ENCODE assay signal across 23 cellular contexts in the genomic region with DNA sequence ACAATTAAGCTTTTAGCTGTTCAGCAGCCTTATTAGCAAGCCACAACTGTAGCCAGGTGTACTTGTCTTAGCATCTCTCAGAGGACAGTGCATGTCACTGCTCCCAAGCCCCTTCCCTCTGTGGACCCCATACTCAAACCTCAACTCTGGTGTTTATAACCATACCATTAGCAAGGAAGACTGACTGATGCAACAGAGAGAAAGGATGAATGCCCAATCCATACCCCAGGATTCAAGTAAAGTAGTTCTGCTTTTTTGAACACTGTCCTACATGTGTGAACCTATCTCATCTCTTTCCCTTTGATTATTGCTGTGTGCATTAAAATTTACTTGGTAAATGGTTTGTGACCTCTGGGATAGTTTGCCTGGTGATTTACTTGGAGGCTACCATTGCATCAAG. TPM values are rescaled to one million over a fixed set of nuclear protein-coding genes. Genes with fewer than 3 reads are reported as not detected.
DNase-seq lines count a peak whose midpoint lies in the region; ATAC-seq, FAIRE-seq and TF ChIP-seq lines count a peak whose summit lies in the region.
"Had no signal": no experiment of that assay in that cellular context is flagged by ENCODE, and none has a peak within 500 bp of the region (broad histone marks: within the 10 kb centered on the region; RNA-seq: fewer than 3 reads in every experiment).

No MANE protein-coding gene starts in this region.

- no peak for ATAC-seq in activated naive CD8-positive, alpha-beta T cell treated with anti-CD3 and anti-CD28 coated beads, Interleukin-2, amount 10 ng/mL, durations not matched to agents 7 days and 5 days (ENCODE audit: low read depth)
- ATAC-seq in K562 = no peak
- no peak for ATAC-seq in SK-N-SH treated with all-trans-retinoic acid at 6 μM for 48 hours
- no peak for ATAC-seq in lower lobe of right lung
- ATAC-seq: A549, GM23338, HepG2, T-cell had no signal

- TF ChIP-seq RAD21 in K562 (CRISPR knock-in tag; conservative IDR thresholded peaks at IDR 0.05 in 1 of 2, IDR thresholded peaks at IDR 0.05 in 1 of 2) = no peak

- no peak for DNase-seq in activated naive CD8-positive, alpha-beta T cell treated with anti-CD3 and anti-CD28 coated beads, Interleukin-2, amount 10 ng/mL, durations not matched to agents 7 days and 5 days
- no peak for DNase-seq in activated naive CD8-positive, alpha-beta T cell treated with anti-CD3 and anti-CD28 coated beads for 36 hours
- peak; percentile 50 for DNase-seq in KBM-7
- DNase-seq in K562 (ENCODE audit: extremely low read depth in 1 of 4, low spot score in 3 of 4) = no peak
- no peak for DNase-seq in lower lobe of right lung
- no peak for DNase-seq in activated CD4-positive, alpha-beta T cell treated with anti-CD3 and anti-CD28 coated beads, Interleukin-2, amount 10 ng/mL, durations not matched to agents 24 days and 14 days
- DNase-seq: DMS153; H9; NCI-H1092 treated with DMSO at 0.1 percent for 48 hours; NCI-H1436; NCI-H187; NCI-H2081 treated with DMSO at 0.1 percent for 48 hours; NCI-H446; NCI-H82; NK-92 treated with Interleukin-12 subunit alpha and Interleukin-12 subunit beta, amount 100 ng/mL, for 24 hours; Right ventricle myocardium superior; T-cell had no signal

- H3K27me3 ChIP-seq in K562 (ENCODE audit: control insufficient read depth in 2 of 2, insufficient read depth in 2 of 2, low read length in 2 of 2) = no peaks in the 10 kb centered on the region
- no peaks in the 10 kb centered on the region for H3K27me3 ChIP-seq in lower lobe of right lung (ENCODE audit: low read depth)
- H3K27me3 ChIP-seq: SJSA1 had no signal

- no peak overlapping the region for H3K4me3 Mint-ChIP-seq in activated naive CD8-positive, alpha-beta T cell treated with anti-CD3 and anti-CD28 coated beads, Interleukin-2, amount 10 ng/mL, durations not matched to agents 7 days and 5 days
- no peak overlapping the region for H3K4me3 Mint-ChIP-seq in activated naive CD8-positive, alpha-beta T cell treated with anti-CD3 and anti-CD28 coated beads for 36 hours
- no peak overlapping the region for H3K4me3 Mint-ChIP-seq in activated CD4-positive, alpha-beta T cell treated with anti-CD3 and anti-CD28 coated beads, Interleukin-2, amount 10 ng/mL, durations not matched to agents 24 days and 14 days
- H3K4me3 Mint-ChIP-seq: GM23338, H9, T-cell had no signal

- no peaks in the 10 kb centered on the region for H3K27me3 Mint-ChIP-seq in activated naive CD8-positive, alpha-beta T cell treated with anti-CD3 and anti-CD28 coated beads, Interleukin-2, amount 10 ng/mL, durations not matched to agents 7 days and 5 days
- H3K27me3 Mint-ChIP-seq in activated naive CD8-positive, alpha-beta T cell treated with anti-CD3 and anti-CD28 coated beads for 36 hours = no peaks in the 10 kb centered on the region
- H3K27me3 Mint-ChIP-seq in activated CD4-positive, alpha-beta T cell treated with anti-CD3 and anti-CD28 coated beads, Interleukin-2, amount 10 ng/mL, durations not matched to agents 24 days and 14 days = no peaks in the 10 kb centered on the region
- H3K27me3 Mint-ChIP-seq: T-cell had no signal

- no peaks in the 10 kb centered on the region for H3K9me3 ChIP-seq in K562 (replicated peaks; ENCODE audit: control insufficient read depth, insufficient read depth, low read depth, low read length)
- no peaks in the 10 kb centered on the region for H3K9me3 ChIP-seq in lower lobe of right lung
- H3K9me3 ChIP-seq: A549, SJSA1 had no signal

- peaks cover 5% of the 10 kb centered on the region for H3K36me3 Mint-ChIP-seq in activated naive CD8-positive, alpha-beta T cell treated with anti-CD3 and anti-CD28 coated beads, Interleukin-2, amount 10 ng/mL, durations not matched to agents 7 days and 5 days
- H3K36me3 Mint-ChIP-seq in activated naive CD8-positive, alpha-beta T cell treated with anti-CD3 and anti-CD28 coated beads for 36 hours = peaks cover 2% of the 10 kb centered on the region
- H3K36me3 Mint-ChIP-seq in activated CD4-positive, alpha-beta T cell treated with anti-CD3 and anti-CD28 coated beads, Interleukin-2, amount 10 ng/mL, durations not matched to agents 24 days and 14 days (ENCODE audit: low read depth) = peaks cover 2% of the 10 kb centered on the region
- H3K36me3 Mint-ChIP-seq: T-cell had no signal

- H3K4me1 ChIP-seq in K562 (replicated peaks in 1 of 2; ENCODE audit: control insufficient read depth in 2 of 2, insufficient read depth in 2 of 2, low read length in 2 of 2) (peaks cover 5 to 12% of the 10 kb centered on the region in 2 experiments; a peak in 3 of 5 replicates), lower lobe of right lung (no peaks in the 10 kb centered on the region)
- H3K4me1 ChIP-seq: A549, SJSA1 had no signal

- peak overlapping the region; percentile 30 for H3K27ac Mint-ChIP-seq in activated naive CD8-positive, alpha-beta T cell treated with anti-CD3 and anti-CD28 coated beads, Interleukin-2, amount 10 ng/mL, durations not matched to agents 7 days and 5 days
- H3K27ac Mint-ChIP-seq in activated naive CD8-positive, alpha-beta T cell treated with anti-CD3 and anti-CD28 coated beads for 36 hours = no peak overlapping the region
- H3K27ac Mint-ChIP-seq in activated CD4-positive, alpha-beta T cell treated with anti-CD3 and anti-CD28 coated beads, Interleukin-2, amount 10 ng/mL, durations not matched to agents 24 days and 14 days = no peak overlapping the region
- H3K27ac Mint-ChIP-seq: GM23338, H9 had no signal

- H3K4me3 ChIP-seq in K562 (no peak overlapping the region), lower lobe of right lung (no peak overlapping the region)
- H3K4me3 ChIP-seq: A549, GM23338, SJSA1 had no signal

- H2AFZ ChIP-seq in K562 (ENCODE audit: low read depth, low read length) = no peak overlapping the region
- H2AFZ ChIP-seq: GM23338 had no signal

- peaks cover 9% of the 10 kb centered on the region for H3K4me1 Mint-ChIP-seq in activated naive CD8-positive, alpha-beta T cell treated with anti-CD3 and anti-CD28 coated beads, Interleukin-2, amount 10 ng/mL, durations not matched to agents 7 days and 5 days
- H3K4me1 Mint-ChIP-seq in activated naive CD8-positive, alpha-beta T cell treated with anti-CD3 and anti-CD28 coated beads for 36 hours = peaks cover 21% of the 10 kb centered on the region
- peaks cover 10% of the 10 kb centered on the region for H3K4me1 Mint-ChIP-seq in activated CD4-positive, alpha-beta T cell treated with anti-CD3 and anti-CD28 coated beads, Interleukin-2, amount 10 ng/mL, durations not matched to agents 24 days and 14 days
- H3K4me1 Mint-ChIP-seq: GM23338, H9 had no signal

- no peaks in the 10 kb centered on the region for H4K20me1 ChIP-seq in K562 (replicated peaks; ENCODE audit: control insufficient read depth, insufficient read depth, low read length)

- no peak overlapping the region for H3K9ac ChIP-seq in K562 (ENCODE audit: insufficient read depth in 1 of 2, low read depth in 2 of 2, low read length in 2 of 2)

- no peak overlapping the region for H3K4me2 ChIP-seq in K562 (ENCODE audit: insufficient read depth, low read length)
- H3K4me2 ChIP-seq: A549, GM23338 had no signal

- TF ChIP-seq CTCF in K562 (IDR thresholded peaks at IDR 0.05 in 2 of 3, conservative IDR thresholded peaks at IDR 0.05 in 1 of 3; ENCODE audit: insufficient read depth in 2 of 3, low read depth in 1 of 3, low read length in 3 of 3) (no peak), lower lobe of right lung (IDR thresholded peaks at IDR 0.05) (no peak)

- intact Hi-C loops in K562 (cut with micrococcal nuclease) = no loop called here
- intact Hi-C loops in lower lobe of right lung (cut with DNase I) = no loop called here
- intact Hi-C loops in activated CD4-positive, alpha-beta T cell treated with anti-CD3 and anti-CD28 coated beads, Interleukin-2, amount 10 ng/mL, durations not matched to agents 24 days and 14 days (cut with micrococcal nuclease) = no loop called here

- in situ Hi-C loops in KBM-7 (cut with MboI; ENCODE audit: low pct_unique_long_range_greater_than_20kb, low sequenced_read_pairs) (loop anchor here (10.0 kb wide), 1 partner anchor 68 kb away; no protein-coding TSS in a partner anchor), K562 (cut with MboI) (no loop called here)

- TF ChIP-seq POLR2A in K562 (conservative IDR thresholded peaks at IDR 0.05) = no peak

- no peak for FAIRE-seq in K562 (lab: Jason Lieb, UNC)
- FAIRE-seq: A549, HepG2 had no signal

- H3K36me3 ChIP-seq in K562 (ENCODE audit: control insufficient read depth, insufficient read depth, low read length) (no peaks in the 10 kb centered on the region), lower lobe of right lung (no peaks in the 10 kb centered on the region)
- H3K36me3 ChIP-seq: SJSA1 had no signal

- no peak overlapping the region for H3K27ac ChIP-seq in K562 (ENCODE audit: extremely low read depth, low read depth, low read length)
- no peak overlapping the region for H3K27ac ChIP-seq in lower lobe of right lung
- H3K27ac ChIP-seq: A549, SJSA1 had no signal

- CTCF ChIA-PET in K562 (lab: Yijun Ruan, JAX; ENCODE audit: low intra/inter-chr PET ratio) = no interaction called here

- BruUV-seq in K562 (replicated peaks; lab: Mats Ljungman, UMichigan) = no TSS peak

- H3K79me2 ChIP-seq in K562 (ENCODE audit: control insufficient read depth, insufficient read depth, low read length) = no peaks in the 10 kb centered on the region

- H3K9me3 Mint-ChIP-seq in activated naive CD8-positive, alpha-beta T cell treated with anti-CD3 and anti-CD28 coated beads, Interleukin-2, amount 10 ng/mL, durations not matched to agents 7 days and 5 days = peaks cover 4% of the 10 kb centered on the region
- H3K9me3 Mint-ChIP-seq in activated naive CD8-positive, alpha-beta T cell treated with anti-CD3 and anti-CD28 coated beads for 36 hours = peaks cover 2% of the 10 kb centered on the region
- H3K9me3 Mint-ChIP-seq in activated CD4-positive, alpha-beta T cell treated with anti-CD3 and anti-CD28 coated beads, Interleukin-2, amount 10 ng/mL, durations not matched to agents 24 days and 14 days = no peaks in the 10 kb centered on the region
- H3K9me3 Mint-ChIP-seq: GM23338, T-cell had no signal

- H3K9me1 ChIP-seq in K562 (ENCODE audit: control insufficient read depth, insufficient read depth, low read length) = no peaks in the 10 kb centered on the region

- POLR2A ChIA-PET in activated naive CD8-positive, alpha-beta T cell treated with anti-CD3 and anti-CD28 coated beads, Interleukin-2, amount 10 ng/mL, durations not matched to agents 7 days and 5 days (lab: Charles Lee) = no interaction called here
- POLR2A ChIA-PET in K562 (lab: Yijun Ruan, JAX) = no interaction called here

- TF ChIP-seq EP300 in K562 (IDR thresholded peaks at IDR 0.05; ENCODE audit: low read length) = no peak

RNA-seq across cellular contexts. Expression of a gene that starts 22.8 kb away (rescaled TPM):
- total RNA-seq in activated naive CD8-positive, alpha-beta T cell treated with anti-CD3 and anti-CD28 coated beads, Interleukin-2, amount 10 ng/mL, durations not matched to agents 7 days and 5 days = 1 to 10 TPM; 4.3 to 5.3 TPM
- total RNA-seq in activated naive CD8-positive, alpha-beta T cell treated with anti-CD3 and anti-CD28 coated beads for 36 hours = under 1 TPM; 0.50 to 0.76 TPM
- total RNA-seq in K562 (2011; cell fraction: chromatin; rRNA removed; ENCODE audit: low replicate concordance) = 0.35 and 1.2 TPM in 2 replicates
- 0.13 and 0.33 TPM in 2 replicates for total RNA-seq in K562 (2011; cell fraction: nucleolus; rRNA removed)
- 0.92 and 1.1 TPM in 2 replicates for total RNA-seq in K562 (2011; cell fraction: nucleoplasm; rRNA removed)
- total RNA-seq in K562 (2014; rRNA removed) (0.32 and 0.41 TPM in 2 replicates), K562 (2014; rRNA removed; fragmentation: Illumina TruSeq; extraction: Trizol) (0.87 and 1.3 TPM in 2 replicates), K562 (2015; rRNA removed; fragmentation: Illumina TruSeq; extraction: Trizol) (1.2 and 1.3 TPM in 2 replicates), K562 (2021) (0.87 and 0.91 TPM in 2 replicates), lower lobe of right lung (420 TPM)
- polyA plus RNA-seq in K562 (2011; rRNA removed) (0.73 and 0.74 TPM in 2 replicates), K562 (2014; fragmentation: Illumina TruSeq; extraction: Trizol) (0.48 and 0.89 TPM in 2 replicates), K562 (2014; fragmentation: Nextera tagmentation; extraction: Ambion mirVana) (under 1 TPM; 0.25 to 0.35 TPM), K562 (2014; rRNA removed) (0.45 and 0.63 TPM in 2 replicates)
- polyA plus RNA-seq in K562 (2011; cell fraction: cytosol; rRNA removed) = 0.16 and 0.49 TPM in 2 replicates
- 0.92 and 1.4 TPM in 2 replicates for polyA plus RNA-seq in K562 (2011; cell fraction: nucleus; rRNA removed)
- polyA plus RNA-seq in K562 (2012) = 0.48 and 1.2 TPM in 2 replicates
- polyA minus RNA-seq in K562 (2011; rRNA and poly(A)+ RNA removed) = 0.84 and 1.4 TPM in 2 replicates
- polyA minus RNA-seq in K562 (2011; cell fraction: cytosol; rRNA and poly(A)+ RNA removed) = 0.29 TPM in 1 of 2 replicates, not detected in the other
- polyA minus RNA-seq in K562 (2011; cell fraction: nucleus; rRNA and poly(A)+ RNA removed) = 0.54 and 0.89 TPM in 2 replicates
- total RNA-seq in activated CD4-positive, alpha-beta T cell treated with anti-CD3 and anti-CD28 coated beads, Interleukin-2, amount 10 ng/mL, durations not matched to agents 24 days and 14 days = not detected in 2 replicates
- total RNA-seq: GM23338, HepG2, MCF 10A had no signal
- polyA plus RNA-seq: HepG2 had no signal

Comparison
In these comparisons a context has a peak if more than half of its experiments do, and no peak if none do; other contexts are left out.
1. RNA of a gene that starts 22.8 kb away (total RNA-seq): 420 TPM in lower lobe of right lung (single experiment); 4.3 to 5.3 TPM in activated naive CD8-positive, alpha-beta T cell treated with anti-CD3 and anti-CD28 coated beads, Interleukin-2, amount 10 ng/mL, durations not matched to agents 7 days and 5 days, 0.13 to 1.3 TPM in K562, 0.50 to 0.76 TPM in activated naive CD8-positive, alpha-beta T cell treated with anti-CD3 and anti-CD28 coated beads for 36 hours and not detected in activated CD4-positive, alpha-beta T cell treated with anti-CD3 and anti-CD28 coated beads, Interleukin-2, amount 10 ng/mL, durations not matched to agents 24 days and 14 days; every median in the first group is over 10 times any median in the second.